In genomic region chr6:136290406-136291010, GRCh38 we compare ENCODE assay signal across 8 cellular contexts.
DNase-seq lines count a peak whose midpoint lies in the region; ATAC-seq and TF ChIP-seq lines count a peak whose summit lies in the region.

No MANE protein-coding gene starts in this region.

- ATAC-seq in HG03045 (IDR thresholded peaks at IDR 0.05; ENCODE audit: unreplicated experiment) (peak; percentile 17), HG03442 (IDR thresholded peaks at IDR 0.05; ENCODE audit: unreplicated experiment) (no peak)

- in situ Hi-C loops in GM13977 (cut with MboI; ENCODE audit: low pct_unique_long_range_greater_than_20kb, low sequenced_read_pairs, unreplicated experiment): no loop called here

- no peak for TF ChIP-seq CTCF in GM13977 (IDR thresholded peaks at IDR 0.05; ENCODE audit: extremely low read depth, insufficient read depth, missing control alignments)

- DNase-seq in GM13977 (ENCODE audit: low spot score) (peak; percentile 47), NCI-H2171 (lab: John Stamatoyannopoulos, UW) (peak; percentile 81), caudate nucleus (lab: John Stamatoyannopoulos, UW) (peak in 48 of 61 donors; percentile 15 to 88 (median 64)), kidney glomerular epithelial cell (lab: John Stamatoyannopoulos, UW) (peak; percentile 47)
- peak; percentile 63 for DNase-seq in activated CD4-positive, CD25-positive, alpha-beta regulatory T cell treated with anti-CD3 and anti-CD28 coated beads, Interleukin-2, amount 50 U/mL, for 16 hours (ENCODE audit: low read depth, low spot score)
- DNase-seq in stimulated activated CD4-positive, alpha-beta T cell treated with anti-CD3 and anti-CD28 coated beads, Interleukin-1b, Interleukin-23, amount 100 ng/mL, for 24 hours (ENCODE audit: low read depth in 4 of 4, low spot score in 1 of 4): peak; percentile 35 to 44 (median 40)

- peak overlapping the region; percentile 99 for H3K27ac ChIP-seq in caudate nucleus (ENCODE audit: low read depth, low read length)
